Comparison of ENCODE assay signal across 9 cellular contexts in the genomic region with DNA sequence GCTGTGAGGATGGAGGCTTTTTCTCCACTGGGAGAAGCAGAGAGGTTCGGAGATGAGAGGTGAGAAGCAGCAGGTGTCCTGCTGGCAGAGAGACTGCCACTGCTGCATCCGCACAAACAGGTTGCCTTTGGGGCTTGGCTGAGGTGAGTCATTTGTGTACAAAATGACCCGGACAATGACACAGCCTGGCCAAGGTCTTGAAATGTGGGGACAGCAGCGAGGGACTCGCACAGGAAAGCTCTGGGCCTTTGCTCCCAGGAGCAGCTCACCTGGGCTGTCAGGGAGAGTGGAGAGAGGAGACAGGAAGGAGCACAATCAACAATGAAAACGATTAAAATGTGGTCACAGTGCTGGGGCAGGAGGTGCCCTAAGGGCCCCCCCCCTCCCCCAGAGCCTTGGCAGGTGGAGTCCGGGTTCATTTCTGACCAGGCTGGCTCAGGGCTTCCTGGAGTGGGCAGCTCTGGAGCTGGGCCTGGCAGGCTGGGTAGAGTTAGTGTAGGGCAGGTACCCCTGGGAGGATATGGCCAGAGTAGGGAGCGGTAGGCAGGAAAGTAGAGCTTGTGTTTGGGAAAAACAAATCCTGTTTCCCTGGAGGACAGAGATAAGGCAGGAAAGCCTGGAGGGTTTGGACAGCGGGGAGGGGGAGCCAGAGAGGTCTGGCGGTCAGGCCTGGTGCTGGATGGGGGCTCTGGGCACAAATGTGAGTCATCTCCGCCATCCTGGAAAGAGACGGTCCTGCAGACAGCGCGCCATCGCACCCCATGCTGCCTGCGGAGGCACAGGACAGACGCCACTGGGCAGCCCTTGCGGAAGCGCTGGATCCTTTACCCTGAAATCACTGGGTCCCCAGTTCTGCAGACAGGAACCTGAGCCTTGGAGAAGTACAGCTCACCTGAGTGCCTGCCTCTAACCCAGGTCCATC. TPM values are rescaled to one million over a fixed set of nuclear protein-coding genes. Genes with fewer than 3 reads are reported as not detected.
DNase-seq lines count a peak whose midpoint lies in the region; ATAC-seq and TF ChIP-seq lines count a peak whose summit lies in the region.
"Had no signal": no experiment of that assay in that cellular context is flagged by ENCODE, and none has a peak within 500 bp of the region (broad histone marks: within the 10 kb centered on the region; RNA-seq: fewer than 3 reads in every experiment).

No MANE protein-coding gene starts in this region.

- H3K27me3 ChIP-seq in gastroesophageal sphincter = no peaks in the 10 kb centered on the region
- no peaks in the 10 kb centered on the region for H3K27me3 ChIP-seq in psoas muscle (ENCODE audit: insufficient read depth in 3 of 3, low read length in 2 of 3)

- intact Hi-C loops in psoas muscle (cut with DNase I) = loop anchor here in 1 of 2 donors (5.0 kb wide), 1 partner anchor 162 kb away; the partner anchor contains the start of gene CERK

- H3K36me3 ChIP-seq in gastroesophageal sphincter (no peaks in the 10 kb centered on the region), psoas muscle (ENCODE audit: insufficient read depth in 1 of 2, low read depth in 1 of 2) (no peaks in the 10 kb centered on the region)

- ATAC-seq in gastroesophageal sphincter (no peak), psoas muscle (no peak), HG03135 (IDR thresholded peaks at IDR 0.05; ENCODE audit: unreplicated experiment) (no peak)

- TF ChIP-seq EP300 in gastroesophageal sphincter (IDR thresholded peaks at IDR 0.05) = no peak

- TF ChIP-seq POLR2A in gastroesophageal sphincter (IDR thresholded peaks at IDR 0.05) = no peak

- H3K4me1 ChIP-seq in gastroesophageal sphincter (peaks cover 0 to 41% (median 31%) of the 10 kb centered on the region in 3 donors), psoas muscle (peaks cover 30% of the 10 kb centered on the region)

- peak; percentile 14 for DNase-seq in HT1080 (ENCODE audit: low read depth)
- peak; percentile 13 for DNase-seq in SHP77 treated with DMSO at 0.1 percent for 48 hours (lab: John Stamatoyannopoulos, UW)
- DNase-seq in psoas muscle = peak; percentile 16 to 59
- no peak for DNase-seq in GOT3 (lab: John Stamatoyannopoulos, UW)
- DNase-seq in HPDE6-E6E7 (ENCODE audit: extremely low spot score) = no peak
- no peak for DNase-seq in effector CD4-positive, alpha-beta T cell
- DNase-seq: NCI-H446 treated with DMSO at 0.1 percent for 48 hours had no signal

- H3K9me3 ChIP-seq in gastroesophageal sphincter (peaks cover 0 to 13% (median 0%) of the 10 kb centered on the region in 3 donors), psoas muscle (peaks cover 5% of the 10 kb centered on the region)

- H3K4me3 ChIP-seq in gastroesophageal sphincter (no peak overlapping the region), psoas muscle (no peak overlapping the region)

- 45 to 67% methylated on average over 2 to 7 of the region's 19 CpGs for WGBS in gastroesophageal sphincter (ENCODE audit: low coverage in 1 of 2), 2 donors
- WGBS in psoas muscle, 3 donors = 75 to 83% (median 79%) methylated on average over 19 of the region's 19 CpGs

- TF ChIP-seq CTCF in gastroesophageal sphincter (IDR thresholded peaks at IDR 0.05) (no peak), psoas muscle (IDR thresholded peaks at IDR 0.05) (no peak)

- H3K27ac ChIP-seq in gastroesophageal sphincter = peak overlapping the region in 3 of 4 donors; percentile 10 to 70 (median 64)
- H3K27ac ChIP-seq in psoas muscle = peak overlapping the region; percentile 53

RNA-seq across cellular contexts. Expression of gene CELSR1, which starts 37.8 kb away (rescaled TPM):
- 14.9 and 17.9 TPM in 2 replicates for total RNA-seq in HT1080 (2014; rRNA removed; shearing (Covaris generic))
- 14.0 and 14.9 TPM in 2 replicates for polyA plus RNA-seq in HT1080 (2015; cell fraction: cytosol; rRNA removed)
- polyA plus RNA-seq in HT1080 (2015; cell fraction: nucleus; rRNA removed) = 35.9 and 40.5 TPM in 2 replicates
- total RNA-seq in gastroesophageal sphincter = 1 to 10 TPM; 1.7 to 4.8 (median 4.3) TPM
- total RNA-seq in psoas muscle = under 1 TPM; 0.10 to 0.39 (median 0.20) TPM
- polyA plus RNA-seq in psoas muscle = under 1 TPM; 0.09 to 0.18 (median 0.18) TPM

RNA-seq across cellular contexts. Expression of gene GRAMD4, which starts 44.9 kb away (rescaled TPM):
- total RNA-seq in HT1080 (2014; rRNA removed; shearing (Covaris generic)) = 13.3 and 17.7 TPM in 2 replicates
- 16.8 and 42.2 TPM in 2 replicates for polyA plus RNA-seq in HT1080 (2015; cell fraction: cytosol; rRNA removed)
- polyA plus RNA-seq in HT1080 (2015; cell fraction: nucleus; rRNA removed) = 17.0 and 82.4 TPM in 2 replicates
- 10 to 100 TPM; 10.8 to 53.3 (median 33.2) TPM for total RNA-seq in gastroesophageal sphincter
- 10 to 100 TPM; 17.8 to 39.3 (median 36.9) TPM for total RNA-seq in psoas muscle
- polyA plus RNA-seq in psoas muscle = 10 to 100 TPM; 11.3 to 16.6 (median 11.3) TPM

Comparison
In these comparisons a context has a peak if more than half of its experiments do, and no peak if none do; other contexts are left out.
1. DNase-seq: peak in HT1080 (single experiment), SHP77 treated with DMSO at 0.1 percent for 48 hours (single experiment) and psoas muscle (2 of 2); none in GOT3 (single experiment), HPDE6-E6E7 (single experiment) and effector CD4-positive, alpha-beta T cell (single experiment).